In genomic region chr4:86614896-86615295, GRCh38 we compare ENCODE assay signal across 27 cellular contexts.
"Had no signal": no experiment of that assay in that cellular context is flagged by ENCODE, and none has a peak within 500 bp of the region (broad histone marks: within the 10 kb centered on the region; RNA-seq: fewer than 3 reads in every experiment).

No MANE protein-coding gene starts in this region.

- H3K9me3 ChIP-seq: ascending aorta, MG63, Peyer's patch had no signal

- H3K4me1 ChIP-seq: Peyer's patch, SJCRH30 had no signal

- H3K27ac Mint-ChIP-seq: activated CD4-positive, alpha-beta memory T cell treated with anti-CD3 and anti-CD28 coated beads for 36 hours; activated CD4-positive, alpha-beta T cell treated with anti-CD3 and anti-CD28 coated beads, Interleukin-2, amount 10 ng/mL, durations not matched to agents 7 days and 5 days; activated naive CD4-positive, alpha-beta T cell treated with anti-CD3 and anti-CD28 coated beads, Interleukin-2, amount 50 U/mL, for 72 hours; activated naive CD8-positive, alpha-beta T cell treated with anti-CD3 and anti-CD28 coated beads, Interleukin-2, amount 50 U/mL, for 24 hours; brain had no signal

- ATAC-seq: activated naive CD4-positive, alpha-beta T cell treated with anti-CD3 and anti-CD28 coated beads, Interleukin-2, amount 50 U/mL, for 72 hours; activated naive CD8-positive, alpha-beta T cell treated with anti-CD3 and anti-CD28 coated beads, Interleukin-2, amount 50 U/mL, for 24 hours; activated T-cell treated with anti-CD3 and anti-CD28 coated beads, Interleukin-2, amount 50 U/mL, for 4 hours; SK-N-SH treated with all-trans-retinoic acid at 6 μM for 48 hours had no signal

- H3K4me3 ChIP-seq: ascending aorta, MG63, Peyer's patch, SJCRH30 had no signal

- H3K27me3 ChIP-seq: ascending aorta, MG63, Peyer's patch, SJCRH30 had no signal

- H3K36me3 ChIP-seq: ascending aorta, MG63, Peyer's patch, SJCRH30 had no signal

- H3K27ac ChIP-seq: ascending aorta, Peyer's patch, RWPE1, SJCRH30 had no signal

- DNase-seq: activated CD4-positive, alpha-beta memory T cell treated with anti-CD3 and anti-CD28 coated beads for 36 hours; activated CD4-positive, alpha-beta T cell treated with anti-CD3 and anti-CD28 coated beads, Interleukin-2, amount 10 ng/mL, durations not matched to agents 7 days and 5 days; activated CD4-positive, CD25-positive, alpha-beta regulatory T cell; activated CD8-positive, alpha-beta memory T cell treated with anti-CD3 and anti-CD28 coated beads for 24 hours; activated effector memory CD4-positive, alpha-beta T cell treated with anti-CD3 and anti-CD28 coated beads, Interleukin-2, amount 50 U/mL, for 16 hours; activated naive CD4-positive, alpha-beta T cell treated with Interleukin-2 at 50 U/mL for 16 hours; activated naive CD8-positive, alpha-beta T cell treated with anti-CD3 and anti-CD28 coated beads, Interleukin-2, amount 50 U/mL, for 24 hours; activated T-cell treated with anti-CD3 and anti-CD28 coated beads, Interleukin-2, amount 50 U/mL, for 4 hours; amniotic stem cell; MG63; MV-4-11; NCI-H1092 treated with DMSO at 0.1 percent for 48 hours; NCI-H1417 treated with DMSO at 0.1 percent for 48 hours; NCI-H1694; NCI-H2029; NCI-H446; NK-92 treated with Interleukin-12 subunit alpha and Interleukin-12 subunit beta, amount 100 ng/mL, for 24 hours; Peyer's patch; Right ventricle myocardium superior; SJCRH30; SW 1271 had no signal

- H3K27me3 Mint-ChIP-seq: activated CD4-positive, alpha-beta memory T cell treated with anti-CD3 and anti-CD28 coated beads for 36 hours; activated CD4-positive, alpha-beta T cell treated with anti-CD3 and anti-CD28 coated beads, Interleukin-2, amount 10 ng/mL, durations not matched to agents 7 days and 5 days; activated naive CD8-positive, alpha-beta T cell treated with anti-CD3 and anti-CD28 coated beads, Interleukin-2, amount 50 U/mL, for 24 hours; brain had no signal

- H3K4me3 Mint-ChIP-seq: activated CD4-positive, alpha-beta memory T cell treated with anti-CD3 and anti-CD28 coated beads for 36 hours; activated CD4-positive, alpha-beta T cell treated with anti-CD3 and anti-CD28 coated beads, Interleukin-2, amount 10 ng/mL, durations not matched to agents 7 days and 5 days; activated naive CD8-positive, alpha-beta T cell treated with anti-CD3 and anti-CD28 coated beads, Interleukin-2, amount 50 U/mL, for 24 hours; activated T-cell treated with anti-CD3 and anti-CD28 coated beads, Interleukin-2, amount 50 U/mL, for 4 hours; brain; central memory CD8-positive, alpha-beta T cell had no signal

- H3K9me3 Mint-ChIP-seq: activated CD4-positive, alpha-beta memory T cell treated with anti-CD3 and anti-CD28 coated beads for 36 hours; activated CD4-positive, alpha-beta T cell treated with anti-CD3 and anti-CD28 coated beads, Interleukin-2, amount 10 ng/mL, durations not matched to agents 7 days and 5 days; activated naive CD4-positive, alpha-beta T cell treated with anti-CD3 and anti-CD28 coated beads, Interleukin-2, amount 50 U/mL, for 72 hours; activated naive CD8-positive, alpha-beta T cell treated with anti-CD3 and anti-CD28 coated beads, Interleukin-2, amount 50 U/mL, for 24 hours; activated T-cell treated with anti-CD3 and anti-CD28 coated beads, Interleukin-2, amount 50 U/mL, for 4 hours had no signal

- H3K36me3 Mint-ChIP-seq: activated CD4-positive, alpha-beta memory T cell treated with anti-CD3 and anti-CD28 coated beads for 36 hours; activated naive CD4-positive, alpha-beta T cell treated with anti-CD3 and anti-CD28 coated beads, Interleukin-2, amount 50 U/mL, for 72 hours had no signal

- H3K4me1 Mint-ChIP-seq: activated CD4-positive, alpha-beta T cell treated with anti-CD3 and anti-CD28 coated beads, Interleukin-2, amount 10 ng/mL, durations not matched to agents 7 days and 5 days; activated naive CD8-positive, alpha-beta T cell treated with anti-CD3 and anti-CD28 coated beads, Interleukin-2, amount 50 U/mL, for 24 hours; central memory CD8-positive, alpha-beta T cell had no signal
